In the genomic region with DNA sequence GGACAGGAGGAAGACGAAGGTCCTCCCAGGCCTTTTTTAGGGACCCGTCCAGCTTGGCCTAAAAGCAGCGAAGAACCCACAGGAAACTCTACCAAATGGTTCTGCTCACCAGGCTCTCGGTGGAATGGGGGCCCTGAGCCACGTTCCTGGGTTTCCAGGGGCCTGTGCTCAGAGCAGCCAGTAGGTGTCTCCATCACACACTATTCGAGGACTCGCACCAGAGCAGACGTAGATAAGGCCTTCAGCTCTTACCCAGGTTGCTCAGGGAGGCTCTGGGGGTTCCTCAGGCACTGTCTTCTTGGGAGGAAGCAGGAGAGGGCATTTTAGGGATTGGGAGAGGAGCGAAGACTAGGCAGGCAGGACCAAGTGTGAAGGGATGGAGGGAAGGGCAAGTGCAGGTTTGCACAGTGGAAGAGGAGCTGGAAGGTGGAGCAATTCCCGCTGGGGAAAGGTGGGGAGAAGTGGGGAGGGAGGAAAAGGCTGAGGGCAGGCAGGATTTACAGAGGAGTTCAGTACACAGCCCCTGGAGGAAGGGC, we compare ENCODE assay signal across 8 cellular contexts.
DNase-seq lines count a peak whose midpoint lies in the region; ATAC-seq lines count a peak whose summit lies in the region.

No MANE protein-coding gene starts in this region.

- H3K4me1 Mint-ChIP-seq in central memory CD8-positive, alpha-beta T cell = peaks cover 5% of the 10 kb centered on the region

- H3K27me3 Mint-ChIP-seq in central memory CD8-positive, alpha-beta T cell = peaks cover 29% of the 10 kb centered on the region

- no peak overlapping the region for H3K4me3 Mint-ChIP-seq in central memory CD8-positive, alpha-beta T cell

- H3K9me3 Mint-ChIP-seq in central memory CD8-positive, alpha-beta T cell = no peaks in the 10 kb centered on the region

- ATAC-seq in HG02642 (IDR thresholded peaks at IDR 0.05; ENCODE audit: poor library complexity, unreplicated experiment) (peak; percentile 78), left colon (peak; percentile 63), HG02840 (IDR thresholded peaks at IDR 0.05; ENCODE audit: low FRiP score, unreplicated experiment) (no peak)
- peak; percentile 51 to 74 for ATAC-seq in activated CD4-positive, CD25-positive, alpha-beta regulatory T cell treated with anti-CD3 and anti-CD28 coated beads, Interleukin-2, amount 50 U/mL, for 24 hours
- peak; percentile 56 for ATAC-seq in central memory CD8-positive, alpha-beta T cell (replicated peaks; ENCODE audit: extremely low read depth, poor library complexity, severe bottlenecking)

- peaks cover 2% of the 10 kb centered on the region for H3K36me3 Mint-ChIP-seq in central memory CD8-positive, alpha-beta T cell (ENCODE audit: insufficient read depth)

- intact Hi-C loops in left colon (cut with DNase I, micrococcal nuclease) = loop anchor here in 1 of 2 donors (5.0 to 10.0 kb wide), 2 partner anchors 261 to 873 kb away; no protein-coding TSS in a partner anchor

- H3K27ac Mint-ChIP-seq in central memory CD8-positive, alpha-beta T cell (ENCODE audit: low read depth) = peak overlapping the region; percentile 5

- peak; percentile 4 for DNase-seq in DMS79 treated with DMSO at 0.1 percent for 48 hours (lab: John Stamatoyannopoulos, UW)
- peak; percentile 71 for DNase-seq in NCI-H2171 treated with DMSO at 0.1 percent for 48 hours (lab: John Stamatoyannopoulos, UW)
- peak; percentile 27 to 28 for DNase-seq in central memory CD8-positive, alpha-beta T cell (ENCODE audit: low spot score in 2 of 2)
- peak; percentile 74 to 76 for DNase-seq in left colon
- DNase-seq in stimulated activated CD4-positive, alpha-beta T cell treated with anti-CD3 and anti-CD28 coated beads, Interleukin-2, amount 100 ng/mL, for 4 hours (ENCODE audit: low read depth) = peak; percentile 46

Comparison
In these comparisons a context has a peak if more than half of its experiments do, and no peak if none do; other contexts are left out.
1. DNase-seq: peak in every context shown above with its lines; median percentile 75 in left colon; 71 in NCI-H2171 treated with DMSO at 0.1 percent for 48 hours; 46 in stimulated activated CD4-positive, alpha-beta T cell treated with anti-CD3 and anti-CD28 coated beads, Interleukin-2, amount 100 ng/mL, for 4 hours; 28 in central memory CD8-positive, alpha-beta T cell; 4 in DMS79 treated with DMSO at 0.1 percent for 48 hours.